In the genomic region with DNA sequence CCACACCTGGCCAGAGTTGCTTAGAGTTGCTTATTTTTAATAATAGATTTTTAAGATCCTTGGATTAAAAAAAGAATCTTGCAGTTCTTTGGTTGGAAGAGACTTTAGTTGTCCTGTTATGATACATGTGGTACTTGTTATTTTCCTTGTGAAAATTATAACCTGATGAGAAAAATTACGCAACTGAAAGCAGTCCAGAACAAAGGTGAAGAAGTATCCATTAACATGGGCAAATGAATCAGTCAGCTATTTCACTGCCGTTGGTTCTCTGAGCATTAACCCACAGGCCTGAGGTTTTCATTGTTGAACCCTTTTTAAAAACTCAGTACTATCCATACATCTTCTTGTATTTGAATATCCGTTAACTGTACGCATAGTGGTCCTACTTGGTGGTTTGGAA, we compare ENCODE assay signal across 14 cellular contexts.
DNase-seq lines count a peak whose midpoint lies in the region; ATAC-seq and TF ChIP-seq lines count a peak whose summit lies in the region.
"Had no signal": no experiment of that assay in that cellular context is flagged by ENCODE, and none has a peak within 500 bp of the region (broad histone marks: within the 10 kb centered on the region; RNA-seq: fewer than 3 reads in every experiment).

No MANE protein-coding gene starts in this region.

- H3K4me1 ChIP-seq in trophoblast cell (ENCODE audit: control insufficient read depth in 1 of 2, insufficient read depth in 2 of 2, low read length in 2 of 2): no peaks in the 10 kb centered on the region

- H3K4me3 ChIP-seq in AG10803 (ENCODE audit: low read length) (no peak overlapping the region), trophoblast cell (ENCODE audit: low read depth, low read length) (no peak overlapping the region)
- H3K4me3 ChIP-seq: GM12878, GM23248 had no signal

- no peak overlapping the region for H4K12ac ChIP-seq in trophoblast cell (ENCODE audit: low read depth, low read length)

- peak overlapping the region; percentile 19 for H3K27ac ChIP-seq in trophoblast cell (ENCODE audit: low read depth, low read length)
- H3K27ac ChIP-seq: 22Rv1, GM23248 had no signal

- peaks cover 3% of the 10 kb centered on the region for H3K9me3 ChIP-seq in trophoblast cell (ENCODE audit: insufficient read depth, low read depth, low read length)

- H2AFZ ChIP-seq in trophoblast cell (ENCODE audit: insufficient read depth, low read length, poor library complexity): no peak overlapping the region
- H2AFZ ChIP-seq: GM23248 had no signal

- H3K27me3 ChIP-seq in trophoblast cell (ENCODE audit: insufficient read depth, low read length): no peaks in the 10 kb centered on the region

- no peak overlapping the region for H3K23ac ChIP-seq in trophoblast cell (ENCODE audit: low read length)

- H3K79me2 ChIP-seq in trophoblast cell (ENCODE audit: control insufficient read depth, insufficient read depth, low read length, poor library complexity): no peaks in the 10 kb centered on the region

- no peak overlapping the region for H3K9ac ChIP-seq in trophoblast cell (ENCODE audit: low read length)
- H3K9ac ChIP-seq: GM23248 had no signal

- no peak overlapping the region for H4K8ac ChIP-seq in trophoblast cell (ENCODE audit: low read depth, low read length)

- H3K14ac ChIP-seq in trophoblast cell (ENCODE audit: low read length): no peak overlapping the region

- peak; percentile 13 for ATAC-seq in left lobe of liver
- no peak for ATAC-seq in HG02642 (IDR thresholded peaks at IDR 0.05; ENCODE audit: poor library complexity, unreplicated experiment)
- ATAC-seq: GM12878 had no signal

- no CpG with 5 or more reads among the region's 4 CpGs for WGBS in trophoblast cell (ENCODE audit: extremely low coverage, insufficient coverage, insufficient read length)

- no peaks in the 10 kb centered on the region for H3K79me1 ChIP-seq in trophoblast cell (ENCODE audit: low read length)

- peaks cover 2 to 3% of the 10 kb centered on the region in 2 experiments for H3K36me3 ChIP-seq in trophoblast cell (ENCODE audit: control insufficient read depth in 1 of 2, insufficient read depth in 2 of 2, low read length in 2 of 2)

- TF ChIP-seq CTCF in AG10803 (conservative IDR thresholded peaks at IDR 0.05; ENCODE audit: low read length): no peak

- H3K4ac ChIP-seq in trophoblast cell (ENCODE audit: low read depth, low read length): no peak overlapping the region

- no peak overlapping the region for H3K4me2 ChIP-seq in trophoblast cell (ENCODE audit: low read length)

- H2AK5ac ChIP-seq in trophoblast cell (ENCODE audit: low read length): no peak overlapping the region

- H2BK12ac ChIP-seq in trophoblast cell (ENCODE audit: low read length): no peak overlapping the region

- peak; percentile 6 for DNase-seq in AG10803 (ENCODE audit: low read depth)
- DNase-seq in fibroblast of gingiva (ENCODE audit: low read depth): peak; percentile 26
- DNase-seq in left lobe of liver (ENCODE audit: low spot score): no peak
- DNase-seq in trophoblast cell: no peak
- DNase-seq in nucleus accumbens (lab: John Stamatoyannopoulos, UW): no peak
- DNase-seq in islet precursor cell: no peak
- DNase-seq: C1 segment of cervical spinal cord; Calu3; CD4-positive, alpha-beta T cell; DMS 273 treated with DMSO at 0.1 percent for 48 hours; GM23248 had no signal

- H2BK120ac ChIP-seq in trophoblast cell (ENCODE audit: insufficient read depth, low read length, poor library complexity): no peak overlapping the region

- no peak overlapping the region for H3K18ac ChIP-seq in trophoblast cell (ENCODE audit: low read length)

- no peak overlapping the region for H4K91ac ChIP-seq in trophoblast cell (ENCODE audit: low read depth, low read length)

- H2BK5ac ChIP-seq in trophoblast cell (ENCODE audit: low read depth, low read length, poor library complexity): no peak overlapping the region

Comparison
In these comparisons a context has a peak if more than half of its experiments do, and no peak if none do; other contexts are left out.
1. DNase-seq: peak in AG10803 (single experiment) and fibroblast of gingiva (single experiment); none in left lobe of liver (single experiment), trophoblast cell (0 of 2), nucleus accumbens (0 of 56) and islet precursor cell (single experiment).